In genomic region chr5:36022246-36022645, GRCh38 we compare ENCODE assay signal across 3 cellular contexts. TPM values are rescaled to one million over a fixed set of nuclear protein-coding genes. Genes with fewer than 3 reads are reported as not detected.
"Had no signal": no experiment of that assay in that cellular context is flagged by ENCODE, and none has a peak within 500 bp of the region (broad histone marks: within the 10 kb centered on the region; RNA-seq: fewer than 3 reads in every experiment).

No MANE protein-coding gene starts in this region.

RNA-seq across cellular contexts. Expression of gene UGT3A1, which starts 31.1 kb away (rescaled TPM):
- total RNA-seq: HT-29, IMR-90, K562 had no signal
- polyA plus RNA-seq: IMR-90, K562 had no signal

RNA-seq across cellular contexts. Expression of gene UGT3A2, which starts 44.4 kb away (rescaled TPM):
- total RNA-seq: HT-29, IMR-90, K562 had no signal
- polyA plus RNA-seq: IMR-90, K562 had no signal
